ENCODE assay signal across 30 cellular contexts in genomic region chr6:105817370-105817769, GRCh38.
DNase-seq lines count a peak whose midpoint lies in the region; ATAC-seq and TF ChIP-seq lines count a peak whose summit lies in the region.
"Had no signal": no experiment of that assay in that cellular context is flagged by ENCODE, and none has a peak within 500 bp of the region (broad histone marks: within the 10 kb centered on the region; RNA-seq: fewer than 3 reads in every experiment).

No MANE protein-coding gene starts in this region.

- H3K36me3 Mint-ChIP-seq in neural progenitor cell: no peaks in the 10 kb centered on the region
- H3K36me3 Mint-ChIP-seq: naive B cell had no signal

- no peaks in the 10 kb centered on the region for H3K36me3 ChIP-seq in neural progenitor cell
- H3K36me3 ChIP-seq: thoracic aorta had no signal

- TF ChIP-seq CTCF in neural progenitor cell (IDR thresholded peaks at IDR 0.05): no peak

- no peaks in the 10 kb centered on the region for H3K27me3 Mint-ChIP-seq in neural progenitor cell (ENCODE audit: insufficient read depth, low read depth)

- no peak overlapping the region for H3K27ac ChIP-seq in neural progenitor cell
- H3K27ac ChIP-seq: psoas muscle, SK-N-MC, thoracic aorta had no signal

- no peak overlapping the region for H3K27ac Mint-ChIP-seq in neural progenitor cell
- H3K27ac Mint-ChIP-seq: activated naive CD8-positive, alpha-beta T cell treated with anti-CD3 and anti-CD28 coated beads, Interleukin-2, amount 50 U/mL, for 24 hours had no signal

- no peak overlapping the region for H3K4me3 ChIP-seq in neural progenitor cell
- H3K4me3 ChIP-seq: psoas muscle, SK-N-MC, thoracic aorta had no signal

- no peaks in the 10 kb centered on the region for H3K79me2 ChIP-seq in neural progenitor cell (ENCODE audit: low read depth)

- no peaks in the 10 kb centered on the region for H4K20me1 ChIP-seq in neural progenitor cell (ENCODE audit: low read depth)

- peaks cover 2% of the 10 kb centered on the region for H3K9me3 Mint-ChIP-seq in neural progenitor cell
- H3K9me3 Mint-ChIP-seq: activated naive CD8-positive, alpha-beta T cell treated with anti-CD3 and anti-CD28 coated beads, Interleukin-2, amount 50 U/mL, for 24 hours had no signal

- in situ Hi-C loops in G401 (cut with HindIII; ENCODE audit: low sequenced_read_pairs): no loop called here

- H3K4me2 ChIP-seq in neural progenitor cell: no peak overlapping the region

- H3F3A ChIP-seq in neural progenitor cell (ENCODE audit: low read depth): no peaks in the 10 kb centered on the region

- H2AFZ ChIP-seq in neural progenitor cell (replicated peaks): no peak overlapping the region

- no peak for ATAC-seq in HG02840 (IDR thresholded peaks at IDR 0.05; ENCODE audit: low FRiP score, unreplicated experiment)
- ATAC-seq: activated CD4-positive, CD25-positive, alpha-beta regulatory T cell treated with anti-CD3 and anti-CD28 coated beads, Interleukin-2, amount 50 U/mL, for 24 hours; activated naive CD8-positive, alpha-beta T cell treated with anti-CD3 and anti-CD28 coated beads, Interleukin-2, amount 50 U/mL, for 24 hours; esophagus mucosa; psoas muscle; sciatic nerve; stimulated activated naive CD8-positive, alpha-beta T cell treated with anti-CD3 and anti-CD28 coated beads, Interleukin-15, amount 100 ng/mL, for 72 hours had no signal

- H3K27me3 ChIP-seq in neural progenitor cell: no peaks in the 10 kb centered on the region

- DNase-seq in NCI-H345 (lab: John Stamatoyannopoulos, UW) (peak; percentile 18), NCI-H345 treated with DMSO at 0.1 percent for 48 hours (lab: John Stamatoyannopoulos, UW; ENCODE audit: unreplicated experiment) (no peak), G401 (ENCODE audit: low spot score) (peak; percentile 93), NCI-H2171 treated with DMSO at 0.1 percent for 48 hours (lab: John Stamatoyannopoulos, UW) (peak; percentile 85), cerebellum (ENCODE audit: low spot score) (peak; percentile 57), neural progenitor cell (ENCODE audit: low spot score) (no peak), NCI-H2227 (lab: John Stamatoyannopoulos, UW; ENCODE audit: unreplicated experiment) (no peak)
- DNase-seq: activated CD4-positive, alpha-beta T cell treated with anti-CD3 and anti-CD28 coated beads, Interleukin-2, amount 50 U/mL, for 4 hours; activated gamma-delta T cell treated with Interleukin-2 at 50 U/mL for 16 hours; activated naive CD8-positive, alpha-beta T cell treated with anti-CD3 and anti-CD28 coated beads, Interleukin-2, amount 50 U/mL, for 24 hours; activated T-cell treated with anti-CD3 and anti-CD28 coated beads, Interleukin-2, amount 50 U/mL, for 48 hours; central memory CD4-positive, alpha-beta T cell; dermis blood vessel endothelial cell; EL; head of caudate nucleus; KG1; kidney glomerular epithelial cell; midbrain; naive B cell; NCI-H69; nucleus accumbens; psoas muscle; stimulated activated CD8-positive, alpha-beta memory T cell treated with anti-CD3 and anti-CD28 coated beads, Interleukin-4, amount 100 ng/mL, for 48 hours; stimulated activated naive CD8-positive, alpha-beta T cell treated with anti-CD3 and anti-CD28 coated beads, Interleukin-15, amount 100 ng/mL, for 72 hours had no signal

- no peak overlapping the region for H3K9ac ChIP-seq in neural progenitor cell

- no peak overlapping the region for H3K4me3 Mint-ChIP-seq in neural progenitor cell
- H3K4me3 Mint-ChIP-seq: activated naive CD8-positive, alpha-beta T cell treated with anti-CD3 and anti-CD28 coated beads, Interleukin-2, amount 50 U/mL, for 24 hours; naive B cell; stimulated activated naive CD8-positive, alpha-beta T cell treated with anti-CD3 and anti-CD28 coated beads, Interleukin-15, amount 100 ng/mL, for 72 hours had no signal

- H3K4me1 Mint-ChIP-seq in neural progenitor cell: no peaks in the 10 kb centered on the region
- H3K4me1 Mint-ChIP-seq: naive B cell; stimulated activated naive CD8-positive, alpha-beta T cell treated with anti-CD3 and anti-CD28 coated beads, Interleukin-15, amount 100 ng/mL, for 72 hours had no signal

- H3K9me3 ChIP-seq in neural progenitor cell (ENCODE audit: low read depth): no peaks in the 10 kb centered on the region
- H3K9me3 ChIP-seq: psoas muscle, thoracic aorta had no signal

- H3K4me1 ChIP-seq in neural progenitor cell: no peaks in the 10 kb centered on the region
- H3K4me1 ChIP-seq: psoas muscle had no signal

Comparison
In these comparisons a context has a peak if more than half of its experiments do, and no peak if none do; other contexts are left out.
1. DNase-seq: peak in NCI-H345 (single experiment), G401 (single experiment), NCI-H2171 treated with DMSO at 0.1 percent for 48 hours (single experiment) and cerebellum (single experiment); none in NCI-H345 treated with DMSO at 0.1 percent for 48 hours (single experiment), neural progenitor cell (single experiment) and NCI-H2227 (single experiment).